24 cellular contexts compared by ENCODE assay signal in the genomic region with DNA sequence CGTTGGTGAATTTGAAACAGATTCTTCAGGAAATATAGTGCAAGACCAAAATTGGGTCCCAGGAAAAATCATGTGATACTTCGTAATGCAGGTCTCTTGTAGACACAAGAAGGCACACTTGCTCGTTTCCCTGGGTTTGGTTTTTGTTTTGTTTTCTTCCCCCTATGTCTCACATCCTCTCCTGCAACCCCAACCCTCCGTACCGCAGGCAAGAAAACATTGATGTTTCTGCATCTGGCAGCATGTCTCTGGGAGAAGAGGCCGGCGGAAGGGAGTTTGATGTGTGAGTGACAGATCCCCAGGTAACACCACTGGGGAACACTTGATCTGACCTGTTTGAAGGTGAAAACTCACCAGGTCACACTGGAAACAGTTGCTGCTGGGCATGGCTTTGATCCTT.
A peak's percentile ranks its signal among the peaks of the same experiment; 100 is the strongest.
DNase-seq lines count a peak whose midpoint lies in the region; ATAC-seq, FAIRE-seq and TF ChIP-seq lines count a peak whose summit lies in the region.
"Had no signal": no experiment of that assay in that cellular context is flagged by ENCODE, and none has a peak within 500 bp of the region (broad histone marks: within the 10 kb centered on the region; RNA-seq: fewer than 3 reads in every experiment).

No MANE protein-coding gene starts in this region.

- H3K4me3 ChIP-seq in A549 (no peak overlapping the region), epithelial cell of esophagus (ENCODE audit: low read length) (no peak overlapping the region), A673 (ENCODE audit: low read depth, low read length, poor library complexity, severe bottlenecking) (no peak overlapping the region)
- no peak overlapping the region for H3K4me3 ChIP-seq in CD4-positive, alpha-beta memory T cell (ENCODE audit: low read length in 2 of 2)
- H3K4me3 ChIP-seq: BLaER1, body of pancreas, esophagus muscularis mucosa, skin epidermis, transverse colon had no signal

- H3K27ac Mint-ChIP-seq in CD4-positive, alpha-beta memory T cell: peak overlapping the region; percentile 58 to 89 (median 76)
- H3K27ac Mint-ChIP-seq in activated CD4-positive, alpha-beta memory T cell treated with anti-CD3 and anti-CD28 coated beads, Interleukin-2, amount 10 ng/mL, durations not matched to agents 7 days and 5 days: peak overlapping the region; percentile 66
- H3K27ac Mint-ChIP-seq: activated T-helper 2 cell treated with anti-CD3 and anti-CD28 coated beads, Interferon-gamma antibody, Interleukin-2, Interleukin-4, amounts not matched to agents 10 μg/mL and 5 μg/mL and 100 μg/mL, durations not matched to agents 14 hours and 24 hours and 36 hours; dendritic cell treated with granulocyte-macrophage colony-stimulating factor and Interleukin-4, amounts not matched to agents 40 ng/mL and 50 ng/mL, for 4 days; natural killer cell had no signal

- DNase-seq in A549 (ENCODE audit: low read depth in 1 of 2, low spot score in 1 of 2): peak in 1 of 2 experiments; percentile 4
- peak; percentile 31 to 60 (median 59) for DNase-seq in CD4-positive, alpha-beta memory T cell
- peak; percentile 49 for DNase-seq in activated CD4-positive, alpha-beta memory T cell treated with anti-CD3 and anti-CD28 coated beads, Interleukin-2, amount 10 ng/mL, durations not matched to agents 7 days and 5 days
- DNase-seq in epithelial cell of esophagus (ENCODE audit: low read depth): peak; percentile 64
- no peak for DNase-seq in GM19238 (ENCODE audit: insufficient read length, low spot score)
- DNase-seq in NCI-H2029 (lab: John Stamatoyannopoulos, UW): no peak
- no peak for DNase-seq in A673 (ENCODE audit: low spot score)
- DNase-seq: body of pancreas, glutamatergic neuron, natural killer cell, NCI-H1930, NCI-H510A, posterior cingulate gyrus, SIG-M5, T1000, transverse colon had no signal

- FAIRE-seq in A549 (lab: Jason Lieb, UNC): no peak
- FAIRE-seq: GM12892 had no signal

- peak overlapping the region in 7 of 8 donors; percentile 38 to 75 (median 58) for H3K4me3 Mint-ChIP-seq in CD4-positive, alpha-beta memory T cell
- peak overlapping the region; percentile 11 for H3K4me3 Mint-ChIP-seq in activated CD4-positive, alpha-beta memory T cell treated with anti-CD3 and anti-CD28 coated beads, Interleukin-2, amount 10 ng/mL, durations not matched to agents 7 days and 5 days
- H3K4me3 Mint-ChIP-seq: dendritic cell treated with granulocyte-macrophage colony-stimulating factor and Interleukin-4, amounts not matched to agents 40 ng/mL and 50 ng/mL, for 4 days; natural killer cell had no signal

- peaks cover 2 to 6% of the 10 kb centered on the region in 2 donors for H3K36me3 Mint-ChIP-seq in CD4-positive, alpha-beta memory T cell
- no peaks in the 10 kb centered on the region for H3K36me3 Mint-ChIP-seq in activated CD4-positive, alpha-beta memory T cell treated with anti-CD3 and anti-CD28 coated beads, Interleukin-2, amount 10 ng/mL, durations not matched to agents 7 days and 5 days (ENCODE audit: low read depth)
- H3K36me3 Mint-ChIP-seq: natural killer cell had no signal

- POLR2A ChIA-PET in A549 (lab: Yijun Ruan, JAX) (no interaction called here), A673 (lab: Charles Lee; ENCODE audit: low non-redundant PET) (no interaction called here)
- POLR2A ChIA-PET in CD4-positive, alpha-beta memory T cell (lab: Charles Lee; ENCODE audit: partially characterized antibody): interaction anchor here (0.6 to 1.8 kb wide), 3 partner anchors 9 to 21 kb away, joined by 4 to 5 read pairs (median 4); no protein-coding TSS in a partner anchor
- POLR2A ChIA-PET in activated CD4-positive, alpha-beta memory T cell treated with anti-CD3 and anti-CD28 coated beads, Interleukin-2, amount 10 ng/mL, durations not matched to agents 7 days and 5 days (lab: Charles Lee): no interaction called here

- intact Hi-C loops in CD4-positive, alpha-beta memory T cell (cut with micrococcal nuclease): loop anchor here (5.0 kb wide), 1 partner anchor 381 kb away; no protein-coding TSS in a partner anchor
- intact Hi-C loops in A673 (cut with micrococcal nuclease; ENCODE audit: unreplicated experiment): no loop called here

- CTCF ChIA-PET in A549 (lab: Yijun Ruan, JAX) (interaction anchor here (0.6 kb wide), 1 partner anchor 213 kb away, joined by 3 read pairs; no protein-coding TSS in a partner anchor), A673 (lab: Charles Lee) (no interaction called here)
- CTCF ChIA-PET in CD4-positive, alpha-beta memory T cell (lab: Charles Lee; ENCODE audit: partially characterized antibody): interaction anchor here (0.7 kb wide), 1 partner anchor 51 kb away, joined by 4 read pairs; no protein-coding TSS in a partner anchor
- CTCF ChIA-PET in activated CD4-positive, alpha-beta memory T cell treated with anti-CD3 and anti-CD28 coated beads, Interleukin-2, amount 10 ng/mL, durations not matched to agents 7 days and 5 days (lab: Charles Lee): interaction anchor here (0.7 to 1.9 kb wide), 2 partner anchors 9 to 173 kb away, joined by 5 to 7 read pairs; no protein-coding TSS in a partner anchor

- TF ChIP-seq RAD21 in A549 (conservative IDR thresholded peaks at IDR 0.05 in 1 of 2, IDR thresholded peaks at IDR 0.05 in 1 of 2): no peak

- TF ChIP-seq POLR2A in A549 (IDR thresholded peaks at IDR 0.05; ENCODE audit: low read length): no peak

- no peaks in the 10 kb centered on the region for H3K27me3 Mint-ChIP-seq in CD4-positive, alpha-beta memory T cell
- H3K27me3 Mint-ChIP-seq in activated CD4-positive, alpha-beta memory T cell treated with anti-CD3 and anti-CD28 coated beads, Interleukin-2, amount 10 ng/mL, durations not matched to agents 7 days and 5 days: no peaks in the 10 kb centered on the region
- H3K27me3 Mint-ChIP-seq: dendritic cell treated with granulocyte-macrophage colony-stimulating factor and Interleukin-4, amounts not matched to agents 40 ng/mL and 50 ng/mL, for 4 days had no signal

- no TSS peak for BruUV-seq in A673 (replicated peaks; lab: Mats Ljungman, UMichigan)

- no peak for TF ChIP-seq EP300 in A549 (IDR thresholded peaks at IDR 0.05)

- no peaks in the 10 kb centered on the region for H3K27me3 ChIP-seq in CD4-positive, alpha-beta memory T cell (ENCODE audit: insufficient read depth, low read length)
- no peaks in the 10 kb centered on the region for H3K27me3 ChIP-seq in A673 (replicated peaks; ENCODE audit: insufficient read depth, low read depth, low read length, poor library complexity)
- H3K27me3 ChIP-seq: BLaER1, body of pancreas, esophagus muscularis mucosa, transverse colon had no signal

- peaks cover 13 to 53% (median 31%) of the 10 kb centered on the region in 4 donors for H3K4me1 Mint-ChIP-seq in CD4-positive, alpha-beta memory T cell
- H3K4me1 Mint-ChIP-seq in activated CD4-positive, alpha-beta memory T cell treated with anti-CD3 and anti-CD28 coated beads, Interleukin-2, amount 10 ng/mL, durations not matched to agents 7 days and 5 days: peaks cover 33% of the 10 kb centered on the region

- WGBS in A549 (ENCODE audit: missing lambda C conversion rate): 19% methylated on average over 7 of the region's 7 CpGs

- ATAC-seq in A549: no peak
- no peak for ATAC-seq in GM21528 (IDR thresholded peaks at IDR 0.05; ENCODE audit: low FRiP score, unreplicated experiment)
- ATAC-seq: activated CD4-positive, CD25-positive, alpha-beta regulatory T cell treated with anti-CD3 and anti-CD28 coated beads, Interleukin-2, amount 50 U/mL, for 24 hours; natural killer cell had no signal

- TF ChIP-seq CTCF in A549 (IDR thresholded peaks at IDR 0.05) (no peak), epithelial cell of esophagus (IDR thresholded peaks at IDR 0.05; ENCODE audit: insufficient read depth, low read depth, low read length, missing control alignments) (no peak), A673 (conservative IDR thresholded peaks at IDR 0.05; ENCODE audit: low read depth, low read length) (no peak)

- H3K9me3 ChIP-seq in A549 (no peaks in the 10 kb centered on the region), A673 (ENCODE audit: low read depth, low read length, poor library complexity, severe bottlenecking) (no peaks in the 10 kb centered on the region)
- no peaks in the 10 kb centered on the region for H3K9me3 ChIP-seq in CD4-positive, alpha-beta memory T cell (ENCODE audit: control insufficient read depth in 1 of 2, low read length in 2 of 2)
- H3K9me3 ChIP-seq: BLaER1, body of pancreas, esophagus muscularis mucosa, transverse colon had no signal

- H3K9me3 Mint-ChIP-seq in CD4-positive, alpha-beta memory T cell: peaks cover 0 to 11% (median 4%) of the 10 kb centered on the region in 8 donors
- peaks cover 10% of the 10 kb centered on the region for H3K9me3 Mint-ChIP-seq in activated CD4-positive, alpha-beta memory T cell treated with anti-CD3 and anti-CD28 coated beads, Interleukin-2, amount 10 ng/mL, durations not matched to agents 7 days and 5 days
- H3K9me3 Mint-ChIP-seq: dendritic cell treated with granulocyte-macrophage colony-stimulating factor and Interleukin-4, amounts not matched to agents 40 ng/mL and 50 ng/mL, for 4 days; natural killer cell had no signal

- H3K27ac ChIP-seq in A549 (peak overlapping the region in 1 of 2 experiments; percentile 31; a peak in 2 of 6 replicates), A673 (ENCODE audit: low read depth, low read length, poor library complexity, severe bottlenecking) (no peak overlapping the region)
- no peak overlapping the region for H3K27ac ChIP-seq in CD4-positive, alpha-beta memory T cell (ENCODE audit: low read depth, low read length)
- H3K27ac ChIP-seq: BLaER1, body of pancreas, transverse colon had no signal

- H3K4me2 ChIP-seq in A549: peak overlapping the region; percentile 63
- H3K4me2 ChIP-seq: BLaER1 had no signal

- H3K36me3 ChIP-seq in CD4-positive, alpha-beta memory T cell (ENCODE audit: insufficient read depth, low read length): no peaks in the 10 kb centered on the region
- no peaks in the 10 kb centered on the region for H3K36me3 ChIP-seq in A673 (ENCODE audit: insufficient read depth, low read length, poor library complexity, severe bottlenecking)
- H3K36me3 ChIP-seq: esophagus muscularis mucosa, transverse colon had no signal

- H3K4me1 ChIP-seq in A549: peaks cover 27% of the 10 kb centered on the region
- H3K4me1 ChIP-seq in CD4-positive, alpha-beta memory T cell (ENCODE audit: insufficient read depth, low read length): peaks cover 25% of the 10 kb centered on the region
- H3K4me1 ChIP-seq in A673 (ENCODE audit: insufficient read depth, low read length, poor library complexity, severe bottlenecking): no peaks in the 10 kb centered on the region
- H3K4me1 ChIP-seq: body of pancreas, transverse colon had no signal

TF ChIP-seq in A549, 52 proteins besides CTCF, POLR2A, EP300 and RAD21 (continues in another document):
- TF ChIP-seq JUNB (IDR thresholded peaks at IDR 0.05): no peak
- TF ChIP-seq ZSCAN20 (CRISPR knock-in tag; IDR thresholded peaks at IDR 0.05): no peak
- no peak for TF ChIP-seq MAFK (IDR thresholded peaks at IDR 0.05; ENCODE audit: partially characterized antibody)

Comparison
In these comparisons a context has a peak if more than half of its experiments do, and no peak if none do; other contexts are left out.
1. DNase-seq: peak in CD4-positive, alpha-beta memory T cell (5 of 5), activated CD4-positive, alpha-beta memory T cell treated with anti-CD3 and anti-CD28 coated beads, Interleukin-2, amount 10 ng/mL, durations not matched to agents 7 days and 5 days (single experiment) and epithelial cell of esophagus (single experiment); none in GM19238 (single experiment), NCI-H2029 (single experiment) and A673 (single experiment).